10 cellular contexts compared by ENCODE assay signal in the genomic region with DNA sequence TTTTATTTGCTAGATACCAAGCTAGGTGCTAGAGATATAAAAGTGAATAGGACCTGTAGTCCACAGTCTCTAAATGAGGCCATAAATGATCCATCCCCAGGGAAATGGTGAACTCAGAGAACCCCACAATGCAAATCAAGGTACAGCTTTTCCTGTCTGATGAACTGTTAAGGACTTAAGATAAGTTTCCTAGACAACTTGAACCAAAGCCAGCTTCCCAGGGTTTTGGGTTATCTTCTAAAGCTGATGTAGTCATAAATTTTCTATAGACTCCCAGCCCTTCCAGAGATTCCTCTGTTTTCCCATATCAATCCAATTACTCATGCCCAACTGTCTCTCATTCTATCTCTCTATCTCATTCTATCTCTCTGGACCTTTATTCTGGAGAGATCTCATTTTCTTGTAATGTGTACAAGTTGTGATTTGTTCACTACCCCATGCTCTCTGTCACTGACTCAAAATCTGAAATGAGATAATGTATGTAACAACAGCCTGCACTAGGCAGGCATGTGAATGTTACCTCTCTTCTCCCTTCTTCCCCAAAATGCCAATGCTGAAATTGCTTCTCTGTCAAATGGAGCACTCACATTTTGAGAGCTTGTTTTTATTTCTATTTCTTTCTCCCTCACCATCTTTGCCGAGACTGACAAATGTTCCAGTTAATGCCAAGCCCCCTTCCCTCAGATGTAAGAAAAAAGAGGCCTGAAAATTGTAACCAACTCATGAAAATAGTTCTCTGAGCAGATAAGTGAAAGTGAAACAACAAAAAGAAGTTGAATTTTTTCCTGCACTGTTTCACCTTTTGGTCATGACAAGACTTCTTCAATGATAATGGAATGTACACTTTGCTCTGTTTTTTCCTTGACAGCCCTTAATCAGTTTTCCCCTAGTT.
DNase-seq lines count a peak whose midpoint lies in the region; ATAC-seq, FAIRE-seq and TF ChIP-seq lines count a peak whose summit lies in the region.
"Had no signal": no experiment of that assay in that cellular context is flagged by ENCODE, and none has a peak within 500 bp of the region (broad histone marks: within the 10 kb centered on the region; RNA-seq: fewer than 3 reads in every experiment).

No MANE protein-coding gene starts in this region.

- peak overlapping the region; percentile 37 for H3K27ac Mint-ChIP-seq in T-helper 2 cell treated with Interferon-gamma antibody and Interleukin-4, amounts not matched to agents 5 μg/mL and 100 μg/mL, for 36 hours

- no peaks in the 10 kb centered on the region for H3K9me3 Mint-ChIP-seq in T-helper 2 cell treated with Interferon-gamma antibody and Interleukin-4, amounts not matched to agents 5 μg/mL and 100 μg/mL, for 36 hours

- H3K9me3 ChIP-seq in SK-N-MC (ENCODE audit: low read depth, low read length) (no peaks in the 10 kb centered on the region), gastrocnemius medialis (no peaks in the 10 kb centered on the region)

- H3K4me3 ChIP-seq in SK-N-MC (peak overlapping the region; percentile 21), gastrocnemius medialis (no peak overlapping the region)

- H3K36me3 ChIP-seq in SK-N-MC (ENCODE audit: insufficient read depth, low read length) (no peaks in the 10 kb centered on the region), gastrocnemius medialis (no peaks in the 10 kb centered on the region)

- intact Hi-C loops in gastrocnemius medialis (cut with DNase I; ENCODE audit: low total_unique reads), result no loop called here

- H3K27me3 Mint-ChIP-seq in T-helper 2 cell treated with Interferon-gamma antibody and Interleukin-4, amounts not matched to agents 5 μg/mL and 100 μg/mL, for 36 hours (ENCODE audit: low read depth), result no peaks in the 10 kb centered on the region

- H3K27ac ChIP-seq in SK-N-MC (peak overlapping the region; percentile 38; the same call in 1 of the 2 replicates), gastrocnemius medialis (peak overlapping the region in 3 of 4 donors; percentile 31 to 62 (median 61))
- H3K27ac ChIP-seq: KMS-11 had no signal

- DNase-seq in T-helper 2 cell treated with Interferon-gamma antibody and Interleukin-4, amounts not matched to agents 5 μg/mL and 100 μg/mL, for 36 hours (ENCODE audit: low spot score), result no peak
- DNase-seq in T-helper 2 cell (no peak), SK-N-MC (ENCODE audit: low read depth, low spot score) (peak; percentile 52), gastrocnemius medialis (no peak), foreskin melanocyte (no peak), D721Med (ENCODE audit: insufficient read length, low spot score) (no peak), AG20443 (ENCODE audit: low spot score) (no peak)

- ATAC-seq in HG02571 (IDR thresholded peaks at IDR 0.05; ENCODE audit: unreplicated experiment) (peak; percentile 53), gastrocnemius medialis (no peak)

- no peak overlapping the region for H3K9ac ChIP-seq in SK-N-MC (ENCODE audit: insufficient read length)
- H3K9ac ChIP-seq: KMS-11 had no signal

- no peak for FAIRE-seq in D721Med (lab: Jason Lieb, UNC)
- FAIRE-seq: keratinocyte had no signal

- no peaks in the 10 kb centered on the region for H3K27me3 ChIP-seq in gastrocnemius medialis

- TF ChIP-seq POLR2A in gastrocnemius medialis (IDR thresholded peaks at IDR 0.05), result no peak

- H3K4me1 ChIP-seq in gastrocnemius medialis, result peaks cover 8 to 18% of the 10 kb centered on the region in 2 donors

- in situ Hi-C loops in gastrocnemius medialis (cut with MboI; ENCODE audit: low sequenced_read_pairs in 4 of 4), result no loop called here

- H3K4me3 Mint-ChIP-seq in T-helper 2 cell treated with Interferon-gamma antibody and Interleukin-4, amounts not matched to agents 5 μg/mL and 100 μg/mL, for 36 hours, result peak overlapping the region; percentile 39

- TF ChIP-seq CTCF in gastrocnemius medialis (IDR thresholded peaks at IDR 0.05 in 4 of 5, conservative IDR thresholded peaks at IDR 0.05 in 1 of 5), result no peak
- TF ChIP-seq CTCF in D721Med (IDR thresholded peaks at IDR 0.05; ENCODE audit: insufficient read depth, missing control alignments), result no peak

- H3K4me1 Mint-ChIP-seq in T-helper 2 cell treated with Interferon-gamma antibody and Interleukin-4, amounts not matched to agents 5 μg/mL and 100 μg/mL, for 36 hours (ENCODE audit: low read depth), result peaks cover 8% of the 10 kb centered on the region

- H3K36me3 Mint-ChIP-seq in T-helper 2 cell treated with Interferon-gamma antibody and Interleukin-4, amounts not matched to agents 5 μg/mL and 100 μg/mL, for 36 hours (ENCODE audit: low read depth), result no peaks in the 10 kb centered on the region
